Comparison of ENCODE assay signal across 1 cellular context in genomic region chr16:22035094-22035675, GRCh38.
TF ChIP-seq lines count a peak whose summit lies in the region.

No MANE protein-coding gene starts in this region.

TF ChIP-seq in SK-N-SH, 30 proteins besides CTCF, POLR2A, EP300 and RAD21:
- no peak for TF ChIP-seq ZBTB33 (IDR thresholded peaks at IDR 0.05; ENCODE audit: borderline replicate concordance, low read depth)
- TF ChIP-seq MXI1 (IDR thresholded peaks at IDR 0.05; ENCODE audit: low read depth, low read length): no peak
